In the genomic region with DNA sequence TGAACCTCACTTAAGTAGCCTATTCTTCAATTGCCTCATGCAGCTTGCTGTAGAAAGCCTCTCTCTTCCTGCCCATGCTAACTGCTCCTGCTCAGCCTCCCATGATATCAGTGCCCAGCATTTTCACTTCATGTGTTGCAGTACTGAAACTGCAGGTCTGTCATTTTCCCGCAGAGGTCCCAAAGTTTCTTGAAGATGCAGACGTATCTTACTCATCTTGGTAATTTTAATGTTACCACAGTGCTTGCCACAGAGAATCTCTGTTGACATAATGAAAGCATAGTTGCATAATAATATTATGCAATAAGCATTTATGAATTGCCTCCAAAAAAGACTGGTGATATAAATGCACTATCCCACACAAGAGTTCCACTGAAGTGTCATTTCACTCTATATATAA, we compare ENCODE assay signal across 16 cellular contexts.
DNase-seq lines count a peak whose midpoint lies in the region; ATAC-seq and TF ChIP-seq lines count a peak whose summit lies in the region.
"Had no signal": no experiment of that assay in that cellular context is flagged by ENCODE, and none has a peak within 500 bp of the region (broad histone marks: within the 10 kb centered on the region; RNA-seq: fewer than 3 reads in every experiment).

No MANE protein-coding gene starts in this region.

- no peaks in the 10 kb centered on the region for H3K27me3 Mint-ChIP-seq in CD8-positive, alpha-beta T cell (ENCODE audit: low read depth)

- H3K36me3 ChIP-seq in liver (ENCODE audit: control insufficient read depth in 4 of 4, insufficient read depth in 3 of 4, low read depth in 1 of 4, low read length in 3 of 4) (no peaks in the 10 kb centered on the region), testis (ENCODE audit: low read depth, missing control alignments) (no peaks in the 10 kb centered on the region)
- no peaks in the 10 kb centered on the region for H3K36me3 ChIP-seq in CD8-positive, alpha-beta T cell (ENCODE audit: insufficient read depth, low read length)

- H3K4me1 Mint-ChIP-seq in CD8-positive, alpha-beta T cell (ENCODE audit: low read depth) = no peaks in the 10 kb centered on the region
- H3K4me1 Mint-ChIP-seq: activated naive CD4-positive, alpha-beta T cell treated with anti-CD3 and anti-CD28 coated beads, Interleukin-2, amount 50 U/mL, for 24 hours had no signal

- intact Hi-C loops in CD8-positive, alpha-beta T cell (cut with DNase I, micrococcal nuclease) = no loop called here
- intact Hi-C loops in testis (cut with DNase I; ENCODE audit: low total_unique reads) = no loop called here

- peak; percentile 29 for DNase-seq in GM12865 (ENCODE audit: low read depth)
- DNase-seq in SKM-1 treated with dmso at 0.1 percent for 144 hours (lab: John Stamatoyannopoulos, UW; ENCODE audit: unreplicated experiment) = peak; percentile 39
- DNase-seq in CD8-positive, alpha-beta T cell = no peak
- no peak for DNase-seq in testis
- DNase-seq in effector CD4-positive, alpha-beta T cell = no peak
- DNase-seq: central memory CD4-positive, alpha-beta T cell; DMS153; NCI-H2029; NCI-H82; stimulated activated CD4-positive, alpha-beta T cell treated with anti-CD3 and anti-CD28 coated beads, Interleukin-1b, Interleukin-23, amount 100 ng/mL, for 48 hours had no signal

- no peak overlapping the region for H3K27ac Mint-ChIP-seq in CD8-positive, alpha-beta T cell
- H3K27ac Mint-ChIP-seq: activated naive CD4-positive, alpha-beta T cell treated with anti-CD3 and anti-CD28 coated beads, Interleukin-2, amount 50 U/mL, for 24 hours had no signal

- no peak for TF ChIP-seq RAD21 in liver (IDR thresholded peaks at IDR 0.05)

- H3K9me3 ChIP-seq in liver (ENCODE audit: control insufficient read depth in 4 of 4, low read length in 3 of 4) (no peaks in the 10 kb centered on the region), testis (no peaks in the 10 kb centered on the region)
- H3K9me3 ChIP-seq in CD8-positive, alpha-beta T cell (ENCODE audit: low read length) = no peaks in the 10 kb centered on the region

- ATAC-seq in HG03565 (IDR thresholded peaks at IDR 0.05; ENCODE audit: unreplicated experiment) (peak; percentile 48), HG03039 (IDR thresholded peaks at IDR 0.05; ENCODE audit: unreplicated experiment) (no peak)
- no peak for ATAC-seq in CD8-positive, alpha-beta T cell
- ATAC-seq: activated CD4-positive, CD25-positive, alpha-beta regulatory T cell treated with anti-CD3 and anti-CD28 coated beads, Interleukin-2, amount 50 U/mL, for 24 hours had no signal

- CTCF ChIA-PET in CD8-positive, alpha-beta T cell (lab: Charles Lee) = interaction anchor here (0.7 kb wide), 1 partner anchor 55 kb away, joined by 3 read pairs; no protein-coding TSS in a partner anchor

- H3K4me3 Mint-ChIP-seq in CD8-positive, alpha-beta T cell = no peak overlapping the region
- H3K4me3 Mint-ChIP-seq: activated naive CD4-positive, alpha-beta T cell treated with anti-CD3 and anti-CD28 coated beads, Interleukin-2, amount 50 U/mL, for 24 hours had no signal

- H3K4me3 ChIP-seq in GM12865 (ENCODE audit: low read depth, low read length) (no peak overlapping the region), liver (ENCODE audit: low read depth in 1 of 3, low read length in 3 of 3) (no peak overlapping the region), testis (no peak overlapping the region)
- no peak overlapping the region for H3K4me3 ChIP-seq in CD8-positive, alpha-beta T cell (ENCODE audit: low read depth, low read length)

- H3K27ac ChIP-seq in liver (ENCODE audit: low read depth in 1 of 2, low read length in 2 of 2) = no peak overlapping the region
- no peak overlapping the region for H3K27ac ChIP-seq in CD8-positive, alpha-beta T cell (ENCODE audit: low read depth, low read length)
- no peak overlapping the region for H3K27ac ChIP-seq in testis
- H3K27ac ChIP-seq: KMS-11 had no signal

- TF ChIP-seq CTCF in GM12865 (IDR thresholded peaks at IDR 0.05; ENCODE audit: insufficient read depth, low read depth, low read length, missing control alignments) = no peak
- TF ChIP-seq CTCF in liver (IDR thresholded peaks at IDR 0.05; ENCODE audit: low read depth, low read length, missing input control) = no peak
- TF ChIP-seq CTCF in CD8-positive, alpha-beta T cell (IDR thresholded peaks at IDR 0.05) = no peak
- no peak for TF ChIP-seq CTCF in testis (IDR thresholded peaks at IDR 0.05)

- H3K9me3 Mint-ChIP-seq in CD8-positive, alpha-beta T cell = no peaks in the 10 kb centered on the region
- H3K9me3 Mint-ChIP-seq: activated naive CD4-positive, alpha-beta T cell treated with anti-CD3 and anti-CD28 coated beads, Interleukin-2, amount 50 U/mL, for 24 hours had no signal

- POLR2A ChIA-PET in CD8-positive, alpha-beta T cell (lab: Charles Lee) = no interaction called here

- no peaks in the 10 kb centered on the region for H3K36me3 Mint-ChIP-seq in CD8-positive, alpha-beta T cell
- H3K36me3 Mint-ChIP-seq: activated naive CD4-positive, alpha-beta T cell treated with anti-CD3 and anti-CD28 coated beads, Interleukin-2, amount 50 U/mL, for 24 hours had no signal

- TF ChIP-seq POLR2A in testis (IDR thresholded peaks at IDR 0.05) = no peak

- H3K9ac ChIP-seq in liver (ENCODE audit: low read depth in 1 of 2, low read length in 2 of 2) = no peak overlapping the region
- H3K9ac ChIP-seq: KMS-11 had no signal

- H3K27me3 ChIP-seq in liver (ENCODE audit: control insufficient read depth in 4 of 4, insufficient read depth in 4 of 4, low read length in 3 of 4) (no peaks in the 10 kb centered on the region), testis (no peaks in the 10 kb centered on the region)
- no peaks in the 10 kb centered on the region for H3K27me3 ChIP-seq in CD8-positive, alpha-beta T cell (ENCODE audit: insufficient read depth, low read length)

- peaks cover 0 to 15% (median 4%) of the 10 kb centered on the region in 4 donors for H3K4me1 ChIP-seq in liver (ENCODE audit: control insufficient read depth in 4 of 4, insufficient read depth in 4 of 4, low read length in 3 of 4)
- H3K4me1 ChIP-seq in CD8-positive, alpha-beta T cell (ENCODE audit: insufficient read depth, low read length) = no peaks in the 10 kb centered on the region
- no peaks in the 10 kb centered on the region for H3K4me1 ChIP-seq in testis

- WGBS in liver = 51% methylated on average over 2 of the region's 2 CpGs
- WGBS in testis, 2 donors = 79 to 83% methylated on average over 2 of the region's 2 CpGs

TF ChIP-seq in liver, 16 proteins besides CTCF, POLR2A, EP300 and RAD21:
- TF ChIP-seq FOXA2 (IDR thresholded peaks at IDR 0.05) (peak; percentile 75), MAX (IDR thresholded peaks at IDR 0.05) (no peak), JUND (IDR thresholded peaks at IDR 0.05) (peak in 1 of 2 donors; percentile 38), RXRA (IDR thresholded peaks at IDR 0.05) (peak in 1 of 2 donors; percentile 23), FOXA1 (IDR thresholded peaks at IDR 0.05) (peak; percentile 35), HNF4A (conservative IDR thresholded peaks at IDR 0.05) (peak in 1 of 2 donors; percentile 29), TAF1 (conservative IDR thresholded peaks at IDR 0.05) (no peak)
- TF ChIP-seq, protein P1, sequence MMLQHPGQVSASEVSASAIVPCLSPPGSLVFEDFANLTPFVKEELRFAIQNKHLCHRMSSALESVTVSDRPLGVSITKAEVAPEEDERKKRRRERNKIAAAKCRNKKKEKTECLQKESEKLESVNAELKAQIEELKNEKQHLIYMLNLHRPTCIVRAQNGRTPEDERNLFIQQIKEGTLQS (IDR thresholded peaks at IDR 0.05) = no peak

Comparison
In these comparisons a context has a peak if more than half of its experiments do, and no peak if none do; other contexts are left out.
1. DNase-seq: peak in GM12865 (single experiment) and SKM-1 treated with dmso at 0.1 percent for 144 hours (single experiment); none in CD8-positive, alpha-beta T cell (0 of 7), testis (single experiment) and effector CD4-positive, alpha-beta T cell (single experiment).